In genomic region chr12:43192442-43192841, GRCh38 we compare ENCODE assay signal across 3 cellular contexts.
A peak's percentile ranks its signal among the peaks of the same experiment; 100 is the strongest.
ATAC-seq and TF ChIP-seq lines count a peak whose summit lies in the region.
"Not testable (repeated sequence)": the region's sequence is repeated elsewhere in the genome, so short reads cannot be mapped to it uniquely, and the experiment has no call there.

No MANE protein-coding gene starts in this region.

- H3K4me1 Mint-ChIP-seq in nephron: not testable (repeated sequence)

- ATAC-seq in SK-N-SH treated with all-trans-retinoic acid at 6 μM for 48 hours: not testable (repeated sequence)

- not testable (repeated sequence) for TF ChIP-seq CTCF in HEK293 (tag by site-specific recombination; IDR thresholded peaks at IDR 0.05); nephron (IDR thresholded peaks at IDR 0.05; ENCODE audit: unreplicated experiment in 3 of 3)

- CTCF ChIA-PET in HEK293 (lab: Yijun Ruan, JAX): not testable (repeated sequence)

- H3K9me3 ChIP-seq in HEK293 (ENCODE audit: control insufficient read depth, insufficient read depth, low read depth, low read length): not testable (repeated sequence)

- not testable (repeated sequence) for H3K4me3 ChIP-seq in HEK293 (ENCODE audit: low read depth, low read length)

- H3K27ac ChIP-seq in HEK293 (ENCODE audit: extremely low read depth, low read depth, low read length): not testable (repeated sequence)

- peaks cover 30% of the 10 kb centered on the region for H3K9me3 Mint-ChIP-seq in nephron

- H3K27ac Mint-ChIP-seq in nephron: peak overlapping the region in 2 of 3 experiments; percentile 9 to 91

- POLR2A ChIA-PET in HEK293 (lab: Yijun Ruan, JAX): interaction anchor here (0.6 kb wide), 1 partner anchor 514 kb away, joined by 7 read pairs; no protein-coding TSS in a partner anchor

- not testable (repeated sequence) for H3K4me3 Mint-ChIP-seq in nephron

- H3K36me3 ChIP-seq in HEK293 (ENCODE audit: control insufficient read depth in 2 of 2, insufficient read depth in 1 of 2, low read length in 2 of 2): not testable (repeated sequence)

- not testable (repeated sequence) for H3K4me1 ChIP-seq in HEK293 (ENCODE audit: control insufficient read depth, insufficient read depth, low read length)

- not testable (repeated sequence) for H3K27me3 Mint-ChIP-seq in nephron (ENCODE audit: low read depth)

- not testable (repeated sequence) for H3K36me3 Mint-ChIP-seq in nephron (ENCODE audit: low read depth)

TF ChIP-seq in HEK293, 187 proteins besides CTCF, POLR2A, EP300 and RAD21:
- TF ChIP-seq ZNF146 (tag by site-specific recombination; IDR thresholded peaks at IDR 0.05): peak; percentile 59; the same call in 1 of the 2 replicates

TF ChIP-seq in SK-N-SH treated with all-trans-retinoic acid at 6 μM for 48 hours, 23 proteins besides CTCF, POLR2A, EP300 and RAD21:
- peak; percentile 84 for TF ChIP-seq ZNF8 (CRISPR knock-in tag; IDR thresholded peaks at IDR 0.05)
